In genomic region chr5:169945831-169946261, GRCh38 we compare ENCODE assay signal across 10 cellular contexts. TPM values are rescaled to one million over a fixed set of nuclear protein-coding genes. Genes with fewer than 3 reads are reported as not detected.
DNase-seq lines count a peak whose midpoint lies in the region; ATAC-seq, FAIRE-seq and TF ChIP-seq lines count a peak whose summit lies in the region.
"Had no signal": no experiment of that assay in that cellular context is flagged by ENCODE, and none has a peak within 500 bp of the region (broad histone marks: within the 10 kb centered on the region; RNA-seq: fewer than 3 reads in every experiment).

No MANE protein-coding gene starts in this region.

- DNase-seq in AG04449 (ENCODE audit: low read depth, low spot score), result peak; percentile 89
- peak; percentile 64 for DNase-seq in NCI-H1092 treated with DMSO at 0.1 percent for 48 hours (lab: John Stamatoyannopoulos, UW)
- peak in 1 of 2 experiments; percentile 49 for DNase-seq in H1 (ENCODE audit: low read depth in 1 of 2, low spot score in 2 of 2)
- peak; percentile 68 for DNase-seq in midbrain (lab: John Stamatoyannopoulos, UW)
- DNase-seq in Peyer's patch, result no peak
- no peak for DNase-seq in SKM-1 (lab: John Stamatoyannopoulos, UW; ENCODE audit: unreplicated experiment)
- DNase-seq in T-cell, result no peak
- DNase-seq: activated gamma-delta T cell had no signal

- no peaks in the 10 kb centered on the region; the same call in 1 of the 2 replicates for H3K23me2 ChIP-seq in H1 (ENCODE audit: low read depth, low read length)

- 49% methylated on average over 3 of the region's 3 CpGs; no CpG with 5 or more reads in 1 of the 2 experiments for WGBS in H1 (ENCODE audit: extremely low coverage in 1 of 2, insufficient coverage in 1 of 2, insufficient read length in 1 of 2, insufficient replicate concordance in 2 of 2, low coverage in 1 of 2, low lambda C conversion rate in 2 of 2, missing lambda C conversion rate in 1 of 2), 2 experiments

- no peaks in the 10 kb centered on the region for H3K79me1 ChIP-seq in H1 (ENCODE audit: low read depth, low read length)

- no peak overlapping the region for H3K4ac ChIP-seq in H1 (replicated peaks; ENCODE audit: insufficient read length, low read depth, low read length)

- H2AFZ ChIP-seq in H1 (ENCODE audit: low read length), result peak overlapping the region; percentile 80

- no peak overlapping the region for H3K56ac ChIP-seq in H1 (replicated peaks; ENCODE audit: insufficient read length, low read depth, low read length)

- no peak overlapping the region for H3K9ac ChIP-seq in H1 (replicated peaks in 1 of 4; ENCODE audit: extremely low read depth in 1 of 4, low read depth in 3 of 4, low read length in 3 of 4)

- H3K79me2 ChIP-seq in H1 (ENCODE audit: control insufficient read depth in 1 of 2, insufficient read depth in 2 of 2, low read length in 2 of 2), result no peaks in the 10 kb centered on the region

- H4K20me1 ChIP-seq in H1 (replicated peaks in 1 of 2; ENCODE audit: control insufficient read depth in 1 of 2, insufficient read depth in 2 of 2, low read length in 2 of 2), result no peaks in the 10 kb centered on the region

- H3K4me3 ChIP-seq in AG04449 (ENCODE audit: low read depth, low read length), result peak overlapping the region; percentile 6; the same call in 1 of the 2 replicates
- H3K4me3 ChIP-seq in H1 (ENCODE audit: extremely low read depth in 1 of 4, insufficient read depth in 2 of 4, low read depth in 3 of 4, low read length in 4 of 4), result no peak overlapping the region
- no peak overlapping the region for H3K4me3 ChIP-seq in Peyer's patch

- H2BK12ac ChIP-seq in H1 (ENCODE audit: low read depth, low read length), result no peak overlapping the region; the same call in 1 of the 2 replicates

- H2BK15ac ChIP-seq in H1 (ENCODE audit: low read length), result 0 out of 2 replicates have a peak overlapping the region, but pooled peaks have one; percentile 10

- no peak for TF ChIP-seq POLR2A in H1 (IDR thresholded peaks at IDR 0.05; ENCODE audit: control extremely low read depth in 1 of 2, low read depth in 2 of 2, low read length in 2 of 2)
- no peak for TF ChIP-seq POLR2A in Peyer's patch (IDR thresholded peaks at IDR 0.05)

- peaks cover 7 to 21% (median 8%) of the 10 kb centered on the region in 3 donors for H3K4me1 Mint-ChIP-seq in T-cell

- POLR2A ChIA-PET in AG04449 (lab: Yijun Ruan, JAX), result interaction anchor here (1.1 to 1.4 kb wide), 2 partner anchors 25 to 250 kb away, joined by 4 to 6 read pairs; no protein-coding TSS in a partner anchor
- POLR2A ChIA-PET in H1 (lab: Charles Lee; ENCODE audit: partially characterized antibody), result no interaction called here
- POLR2A ChIA-PET in T-cell (lab: Charles Lee), result no interaction called here

- H4K5ac ChIP-seq in H1 (ENCODE audit: insufficient read length, low read depth, low read length), result no peak overlapping the region

- no peak overlapping the region for H2BK120ac ChIP-seq in H1 (replicated peaks; ENCODE audit: low read depth, low read length)

- H3K36me3 ChIP-seq in H1 (ENCODE audit: control insufficient read depth in 2 of 4, insufficient read depth in 4 of 4, low read length in 3 of 4), result no peaks in the 10 kb centered on the region
- no peaks in the 10 kb centered on the region for H3K36me3 ChIP-seq in Peyer's patch

- peak overlapping the region in 1 of 2 donors; percentile 22 for H3K27ac Mint-ChIP-seq in T-cell
- H3K27ac Mint-ChIP-seq: IgD-negative memory B cell had no signal

- H3K9me3 ChIP-seq in H1 (ENCODE audit: insufficient read depth in 2 of 2, low read depth in 1 of 2, low read length in 1 of 2) (no peaks in the 10 kb centered on the region), Peyer's patch (no peaks in the 10 kb centered on the region)

- 0 out of 4 replicates have a peak overlapping the region, but pooled peaks of 1 of the 2 experiments have one; percentile 17 for H3K4me2 ChIP-seq in H1 (ENCODE audit: insufficient read depth in 1 of 2, low read depth in 2 of 2, low read length in 2 of 2)

- H3K4me1 ChIP-seq in H1 (replicated peaks in 1 of 4; ENCODE audit: control insufficient read depth in 3 of 4, insufficient read depth in 4 of 4, low read length in 3 of 4) (peaks cover 5 to 7% (median 5%) of the 10 kb centered on the region in 4 experiments; a peak in 6 of 7 replicates), Peyer's patch (no peaks in the 10 kb centered on the region)

- peaks cover 57% of the 10 kb centered on the region for H3K36me3 Mint-ChIP-seq in T-cell

- H3K18ac ChIP-seq in H1 (ENCODE audit: extremely low read depth, low read length), result no peak overlapping the region; the same call in 1 of the 2 replicates

- H3K27ac ChIP-seq in H1 (ENCODE audit: low read depth, low read length), result no peak overlapping the region
- no peak overlapping the region for H3K27ac ChIP-seq in Peyer's patch

- no peak overlapping the region for H3K4me3 Mint-ChIP-seq in T-cell
- H3K4me3 Mint-ChIP-seq: IgD-negative memory B cell had no signal

- no peak overlapping the region for H3K23ac ChIP-seq in H1 (ENCODE audit: insufficient read length)

- no peak overlapping the region for H4K91ac ChIP-seq in H1 (replicated peaks; ENCODE audit: insufficient read length, low read length)

- no peak overlapping the region for H4K8ac ChIP-seq in H1 (ENCODE audit: extremely low read depth, insufficient read depth, low read length)

- H2BK5ac ChIP-seq in H1 (ENCODE audit: low read depth, low read length), result 0 out of 2 replicates have a peak overlapping the region, but pooled peaks have one; percentile 26

- no peak for TF ChIP-seq RAD21 in H1 (IDR thresholded peaks at IDR 0.05 in 1 of 2, conservative IDR thresholded peaks at IDR 0.05 in 1 of 2; ENCODE audit: low read depth in 2 of 2, low read length in 2 of 2)

- H3K27me3 ChIP-seq in H1 (replicated peaks in 1 of 4; ENCODE audit: control insufficient read depth in 3 of 4, extremely low read depth in 1 of 4, insufficient read depth in 3 of 4, low read length in 3 of 4) (no peaks in the 10 kb centered on the region), Peyer's patch (no peaks in the 10 kb centered on the region)

- no peak for TF ChIP-seq EP300 in H1 (IDR thresholded peaks at IDR 0.05; ENCODE audit: borderline replicate concordance in 1 of 2, low read depth in 2 of 2, low read length in 2 of 2)

- ATAC-seq in T-cell (replicated peaks in 1 of 4) (no peak), GM19397 (IDR thresholded peaks at IDR 0.05; ENCODE audit: unreplicated experiment) (no peak)

- no peak overlapping the region for H2BK20ac ChIP-seq in H1 (ENCODE audit: low read length)

- CTCF ChIA-PET in AG04449 (lab: Yijun Ruan, JAX), result interaction anchor here (1.0 to 4.6 kb wide), 3 partner anchors 11 to 244 kb away, joined by 3 to 32 read pairs (median 3); partner anchors contain the start of gene INSYN2B
- CTCF ChIA-PET in H1 (lab: Charles Lee; ENCODE audit: partially characterized antibody), result interaction anchor here (1.1 to 1.3 kb wide), 2 partner anchors 34 to 125 kb away, joined by 5 to 6 read pairs; partner anchors contain the start of gene INSYN2B
- CTCF ChIA-PET in T-cell (lab: Charles Lee), result no interaction called here

- H3K27me3 Mint-ChIP-seq in T-cell, result no peaks in the 10 kb centered on the region
- H3K27me3 Mint-ChIP-seq: IgD-negative memory B cell had no signal

- no peak for TF ChIP-seq CTCF in AG04449 (IDR thresholded peaks at IDR 0.05; ENCODE audit: insufficient read depth, low read length, missing control alignments)
- no peak for TF ChIP-seq CTCF in H1 (IDR thresholded peaks at IDR 0.05; ENCODE audit: control extremely low read depth in 1 of 3, insufficient read depth in 1 of 3, low read depth in 1 of 3, low read length in 3 of 3)
- no peak for TF ChIP-seq CTCF in Peyer's patch (IDR thresholded peaks at IDR 0.05)

- no peak for FAIRE-seq in H1 (lab: Jason Lieb, UNC)

- no peak overlapping the region for H3K14ac ChIP-seq in H1 (ENCODE audit: insufficient read length)

- H3K9me3 Mint-ChIP-seq in T-cell, result no peaks in the 10 kb centered on the region
- H3K9me3 Mint-ChIP-seq: IgD-negative memory B cell had no signal

- H2AK5ac ChIP-seq in H1 (ENCODE audit: low read depth, low read length), result no peak overlapping the region

TF ChIP-seq in H1, 55 proteins besides CTCF, POLR2A, EP300 and RAD21:
- TF ChIP-seq TEAD4 (IDR thresholded peaks at IDR 0.05; ENCODE audit: low read depth, low read length), result no peak

RNA-seq across cellular contexts. Expression of gene INSYN2B, which starts 34.4 kb away (rescaled TPM):
- total RNA-seq in H1 (2021; fragmentation: NEBNext Ultra II Directional; extraction: Animal tissue kit (Norgen Biotek cat#: 25700)), result not detected in 2 replicates
- polyA plus RNA-seq in H1 (2011; rRNA removed), result not detected in 2 replicates
- polyA plus RNA-seq in H1 (2011; cell fraction: cytosol; rRNA removed), result not detected
- 0.03 TPM for polyA plus RNA-seq in H1 (2011; cell fraction: nucleus; rRNA removed)
- polyA plus RNA-seq in H1 (2012, experiment 1 of 2), result not detected in 4 replicates
- polyA plus RNA-seq in H1 (2012, experiment 2 of 2), result not detected
- 0.02 TPM for polyA plus RNA-seq in H1 (2013, experiment 1 of 2)
- 0.02 TPM for polyA plus RNA-seq in H1 (2013, experiment 2 of 2)
- polyA minus RNA-seq in H1 (2011; rRNA and poly(A)+ RNA removed), result not detected in 2 replicates
- polyA minus RNA-seq in H1 (2011; cell fraction: cytosol; rRNA and poly(A)+ RNA removed), result not detected
- polyA minus RNA-seq in H1 (2011; cell fraction: nucleus; rRNA and poly(A)+ RNA removed), result not detected
- total RNA-seq in Peyer's patch, result 1 to 10 TPM in 1 of 4 donors, not detected in 3; 2.5 TPM
- not detected for total RNA-seq in T-cell
- polyA plus RNA-seq: IgD-negative memory B cell had no signal

Comparison
In these comparisons a context has a peak if more than half of its experiments do, and no peak if none do; other contexts are left out.
1. DNase-seq: peak in AG04449 (single experiment), NCI-H1092 treated with DMSO at 0.1 percent for 48 hours (single experiment) and midbrain (single experiment); none in Peyer's patch (0 of 3), SKM-1 (single experiment) and T-cell (0 of 34).
2. CTCF ChIA-PET loops: an anchor here in AG04449 (1.0 to 4.6 kb wide) and H1 (1.1 to 1.3 kb wide); none called in T-cell.